Comparison of ENCODE assay signal across 8 cellular contexts in the genomic region with DNA sequence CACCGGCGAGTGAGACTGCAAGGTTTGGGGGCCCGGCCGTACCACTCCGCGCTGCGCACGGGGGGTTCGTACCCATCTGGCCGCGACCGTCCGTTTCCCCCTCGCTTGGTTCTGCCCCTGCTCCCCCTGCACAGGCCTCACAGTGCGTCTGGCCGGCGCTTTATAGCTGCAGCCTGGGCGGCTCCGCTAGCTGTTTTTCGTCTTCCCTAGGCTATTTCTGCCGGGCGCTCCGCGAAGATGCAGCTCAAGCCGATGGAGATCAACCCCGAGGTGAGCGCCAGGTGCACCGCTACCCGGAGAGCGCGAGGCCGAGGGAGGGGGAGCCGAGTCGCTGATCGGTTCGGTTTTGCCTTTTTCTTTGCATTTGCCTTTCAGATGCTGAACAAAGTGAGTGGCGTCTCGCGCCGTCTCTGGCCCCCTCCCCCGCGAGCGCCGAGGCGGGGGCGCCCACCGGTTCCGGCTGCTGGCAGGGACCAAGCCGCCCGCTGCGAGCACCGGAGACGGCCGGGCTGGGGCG. TPM values are rescaled to one million over a fixed set of nuclear protein-coding genes. Genes with fewer than 3 reads are reported as not detected.
DNase-seq lines count a peak whose midpoint lies in the region; ATAC-seq, FAIRE-seq and TF ChIP-seq lines count a peak whose summit lies in the region.

Gene UCHL1 (plus strand): TSS at position 189 of the 517 bp plus-strand sequence. CDS start 49 bp downstream, at position 238.

- no peaks in the 10 kb centered on the region; a peak in 1 of 5 replicates for H3K4me1 ChIP-seq in K562 (replicated peaks in 1 of 2; ENCODE audit: control insufficient read depth in 2 of 2, insufficient read depth in 2 of 2, low read length in 2 of 2)

- H2AFZ ChIP-seq in K562 (ENCODE audit: low read depth, low read length) = no peak within 1 kb of the TSS

- TF ChIP-seq RAD21 in K562 (CRISPR knock-in tag; conservative IDR thresholded peaks at IDR 0.05 in 1 of 2, IDR thresholded peaks at IDR 0.05 in 1 of 2) = no peak

- POLR2A ChIA-PET in K562 (lab: Yijun Ruan, JAX) = no interaction called here

- BruUV-seq in K562 (replicated peaks; lab: Mats Ljungman, UMichigan) = no TSS peak

- H4K20me1 ChIP-seq in K562 (replicated peaks; ENCODE audit: control insufficient read depth, insufficient read depth, low read length) = no peaks in the 10 kb centered on the region

- CTCF ChIA-PET in K562 (lab: Yijun Ruan, JAX; ENCODE audit: low intra/inter-chr PET ratio) = no interaction called here

- ATAC-seq in HG03103 (IDR thresholded peaks at IDR 0.05; ENCODE audit: low read depth, unreplicated experiment) (peak; percentile 34), K562 (no peak)

- H3K9me3 ChIP-seq in K562 (replicated peaks; ENCODE audit: control insufficient read depth, insufficient read depth, low read depth, low read length) = no peaks in the 10 kb centered on the region

- H3K9ac ChIP-seq in K562 (ENCODE audit: insufficient read depth in 1 of 2, low read depth in 2 of 2, low read length in 2 of 2) = no peak within 1 kb of the TSS

- FAIRE-seq in K562 (lab: Jason Lieb, UNC) = no peak

- no peak within 1 kb of the TSS for H3K27ac ChIP-seq in K562 (ENCODE audit: extremely low read depth, low read depth, low read length)

- H3K27me3 ChIP-seq in K562 (ENCODE audit: control insufficient read depth in 2 of 2, insufficient read depth in 2 of 2, low read length in 2 of 2) = peaks cover 0 to 8% of the 10 kb centered on the region in 2 experiments; a peak in 2 of 5 replicates

- no peak within 1 kb of the TSS for H3K4me2 ChIP-seq in K562 (ENCODE audit: insufficient read depth, low read length)

- H3K4me3 Mint-ChIP-seq in activated naive CD4-positive, alpha-beta T cell treated with anti-CD3 and anti-CD28 coated beads, Interleukin-2, amount 50 U/mL, for 24 hours = peak within 1 kb of the TSS; percentile 82

- no peaks in the 10 kb centered on the region for H3K9me1 ChIP-seq in K562 (ENCODE audit: control insufficient read depth, insufficient read depth, low read length)

- H3K36me3 Mint-ChIP-seq in activated naive CD4-positive, alpha-beta T cell treated with anti-CD3 and anti-CD28 coated beads, Interleukin-2, amount 50 U/mL, for 24 hours = peaks cover 2% of the 10 kb centered on the region

- H3K27me3 Mint-ChIP-seq in activated naive CD4-positive, alpha-beta T cell treated with anti-CD3 and anti-CD28 coated beads, Interleukin-2, amount 50 U/mL, for 24 hours = peaks cover 43% of the 10 kb centered on the region

- no peak within 1 kb of the TSS for H3K4me3 ChIP-seq in K562

- no peaks in the 10 kb centered on the region for H3K36me3 ChIP-seq in K562 (ENCODE audit: control insufficient read depth, insufficient read depth, low read length)

- no peak for TF ChIP-seq POLR2A in K562 (conservative IDR thresholded peaks at IDR 0.05)

- 54% methylated on average over 28 of the region's 55 CpGs for WGBS in K562 (ENCODE audit: insufficient coverage, low coverage, missing lambda C conversion rate)

- intact Hi-C loops in K562 (cut with micrococcal nuclease) = no loop called here

- H3K4me1 Mint-ChIP-seq in activated naive CD4-positive, alpha-beta T cell treated with anti-CD3 and anti-CD28 coated beads, Interleukin-2, amount 50 U/mL, for 24 hours = peaks cover 7% of the 10 kb centered on the region

- DNase-seq in activated naive CD4-positive, alpha-beta T cell treated with anti-CD3 and anti-CD28 coated beads, Interleukin-2, amount 50 U/mL, for 16 hours = no peak
- peak; percentile 91 to 96 for DNase-seq in NCI-H524 (lab: John Stamatoyannopoulos, UW)
- no peak for DNase-seq in K562 (ENCODE audit: extremely low read depth in 1 of 4, low spot score in 3 of 4)
- DNase-seq in hypothalamus (lab: John Stamatoyannopoulos, UW) = peak in 49 of 51 donors; percentile 5 to 89 (median 65)
- peak; percentile 20 for DNase-seq in pulmonary artery endothelial cell (ENCODE audit: low read depth, low spot score)
- no peak for DNase-seq in GM19240 (ENCODE audit: insufficient read length, low spot score)

- no peak for TF ChIP-seq EP300 in K562 (IDR thresholded peaks at IDR 0.05; ENCODE audit: low read length)

- H3K9me3 Mint-ChIP-seq in activated naive CD4-positive, alpha-beta T cell treated with anti-CD3 and anti-CD28 coated beads, Interleukin-2, amount 50 U/mL, for 24 hours = no peaks in the 10 kb centered on the region

- no peaks in the 10 kb centered on the region for H3K79me2 ChIP-seq in K562 (ENCODE audit: control insufficient read depth, insufficient read depth, low read length)

- no peak within 1 kb of the TSS for H3K27ac Mint-ChIP-seq in activated naive CD4-positive, alpha-beta T cell treated with anti-CD3 and anti-CD28 coated beads, Interleukin-2, amount 50 U/mL, for 24 hours

- no peak for TF ChIP-seq CTCF in K562 (IDR thresholded peaks at IDR 0.05 in 2 of 3, conservative IDR thresholded peaks at IDR 0.05 in 1 of 3; ENCODE audit: insufficient read depth in 2 of 3, low read depth in 1 of 3, low read length in 3 of 3)

- in situ Hi-C loops in K562 (cut with MboI) = no loop called here

TF ChIP-seq in K562, 482 proteins besides CTCF, POLR2A, EP300 and RAD21:
- TF ChIP-seq XRCC3 (IDR thresholded peaks at IDR 0.05) = no peak
- TF ChIP-seq ZNF24 (IDR thresholded peaks at IDR 0.05) = no peak
- TF ChIP-seq, protein P1, sequence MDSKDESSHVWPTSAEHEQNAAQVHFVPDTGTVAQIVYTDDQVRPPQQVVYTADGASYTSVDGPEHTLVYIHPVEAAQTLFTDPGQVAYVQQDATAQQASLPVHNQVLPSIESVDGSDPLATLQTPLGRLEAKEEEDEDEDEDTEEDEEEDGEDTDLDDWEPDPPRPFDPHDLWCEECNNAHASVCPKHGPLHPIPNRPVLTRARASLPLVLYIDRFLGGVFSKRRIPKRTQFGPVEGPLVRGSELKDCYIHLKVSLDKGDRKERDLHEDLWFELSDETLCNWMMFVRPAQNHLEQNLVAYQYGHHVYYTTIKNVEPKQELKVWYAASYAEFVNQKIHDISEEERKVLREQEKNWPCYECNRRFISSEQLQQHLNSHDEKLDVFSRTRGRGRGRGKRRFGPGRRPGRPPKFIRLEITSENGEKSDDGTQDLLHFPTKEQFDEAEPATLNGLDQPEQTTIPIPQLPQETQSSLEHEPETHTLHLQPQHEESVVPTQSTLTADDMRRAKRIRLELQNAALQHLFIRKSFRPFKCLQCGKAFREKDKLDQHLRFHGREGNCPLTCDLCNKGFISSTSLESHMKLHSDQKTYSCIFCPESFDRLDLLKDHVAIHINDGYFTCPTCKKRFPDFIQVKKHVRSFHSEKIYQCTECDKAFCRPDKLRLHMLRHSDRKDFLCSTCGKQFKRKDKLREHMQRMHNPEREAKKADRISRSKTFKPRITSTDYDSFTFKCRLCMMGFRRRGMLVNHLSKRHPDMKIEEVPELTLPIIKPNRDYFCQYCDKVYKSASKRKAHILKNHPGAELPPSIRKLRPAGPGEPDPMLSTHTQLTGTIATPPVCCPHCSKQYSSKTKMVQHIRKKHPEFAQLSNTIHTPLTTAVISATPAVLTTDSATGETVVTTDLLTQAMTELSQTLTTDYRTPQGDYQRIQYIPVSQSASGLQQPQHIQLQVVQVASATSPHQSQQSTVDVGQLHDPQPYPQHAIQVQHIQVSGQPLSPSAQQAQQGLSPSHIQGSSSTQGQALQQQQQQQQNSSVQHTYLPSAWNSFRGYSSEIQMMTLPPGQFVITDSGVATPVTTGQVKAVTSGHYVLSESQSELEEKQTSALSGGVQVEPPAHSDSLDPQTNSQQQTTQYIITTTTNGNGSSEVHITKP (IDR thresholded peaks at IDR 0.05; ENCODE audit: partially characterized antibody) = peak; percentile 30
TF ChIP-seq in K562: peak in this region for 1.

RNA-seq across cellular contexts. Expression of gene UCHL1, which starts in this region (rescaled TPM):
- total RNA-seq in K562 (2011; cell fraction: chromatin; rRNA removed; ENCODE audit: low replicate concordance) = not detected in 2 replicates
- not detected in 2 replicates for total RNA-seq in K562 (2011; cell fraction: nucleolus; rRNA removed)
- total RNA-seq in K562 (2011; cell fraction: nucleoplasm; rRNA removed) = not detected in 2 replicates
- total RNA-seq in K562 (2014; rRNA removed) (not detected in 2 replicates), K562 (2014; rRNA removed; fragmentation: Illumina TruSeq; extraction: Trizol) (not detected in 2 replicates), K562 (2015; rRNA removed; fragmentation: Illumina TruSeq; extraction: Trizol) (not detected in 2 replicates), K562 (2021) (0.42 and 0.58 TPM in 2 replicates), pulmonary artery endothelial cell (252 and 407 TPM in 2 replicates)
- polyA plus RNA-seq in K562 (2011; rRNA removed) (not detected in 2 replicates), K562 (2014; fragmentation: Illumina TruSeq; extraction: Trizol) (not detected in 2 replicates), K562 (2014; fragmentation: Nextera tagmentation; extraction: Ambion mirVana) (not detected), K562 (2014; rRNA removed) (not detected in 2 replicates)
- polyA plus RNA-seq in K562 (2011; cell fraction: cytosol; rRNA removed) = 0.09 and 0.13 TPM in 2 replicates
- not detected in 2 replicates for polyA plus RNA-seq in K562 (2011; cell fraction: nucleus; rRNA removed)
- not detected in 2 replicates for polyA plus RNA-seq in K562 (2012)
- not detected in 2 replicates for polyA minus RNA-seq in K562 (2011; rRNA and poly(A)+ RNA removed)
- polyA minus RNA-seq in K562 (2011; cell fraction: cytosol; rRNA and poly(A)+ RNA removed) = not detected in 2 replicates
- not detected in 2 replicates for polyA minus RNA-seq in K562 (2011; cell fraction: nucleus; rRNA and poly(A)+ RNA removed)

Comparison
In these comparisons a context has a peak if more than half of its experiments do, and no peak if none do; other contexts are left out.
1. RNA of gene UCHL1 (total RNA-seq): 252 to 407 TPM in pulmonary artery endothelial cell; 0.42 to 0.58 TPM in K562; every median in the first group is over 100 times any median in the second.
2. DNase-seq: peak in NCI-H524 (2 of 2), hypothalamus (49 of 51) and pulmonary artery endothelial cell (single experiment); none in activated naive CD4-positive, alpha-beta T cell treated with anti-CD3 and anti-CD28 coated beads, Interleukin-2, amount 50 U/mL, for 16 hours (single experiment), K562 (0 of 4) and GM19240 (single experiment).